Comparison of ENCODE assay signal across 6 cellular contexts in the genomic region with DNA sequence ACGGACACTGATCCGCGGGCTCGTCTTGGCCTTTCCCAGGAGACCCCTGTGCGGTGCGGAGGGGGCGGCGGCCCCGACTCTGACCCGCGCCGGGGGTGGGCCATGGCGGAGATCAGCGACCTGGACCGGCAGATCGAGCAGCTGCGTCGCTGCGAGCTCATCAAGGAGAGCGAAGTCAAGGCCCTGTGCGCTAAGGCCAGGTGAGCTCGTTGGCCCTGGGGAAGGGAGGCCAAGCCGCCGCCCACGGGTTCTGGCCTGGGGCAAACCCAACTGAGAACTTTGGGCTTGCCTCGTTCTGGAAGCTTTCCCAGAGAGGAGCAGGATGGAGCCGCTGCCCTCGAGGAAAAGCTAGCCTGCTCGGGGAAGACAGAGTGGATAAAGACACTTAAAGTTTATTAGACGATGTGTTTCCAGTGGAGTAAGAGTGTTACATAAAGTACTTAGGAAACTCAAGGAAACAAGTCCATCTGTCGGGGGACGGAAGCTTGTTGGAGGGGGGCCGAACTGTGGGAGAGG. TPM values are rescaled to one million over a fixed set of nuclear protein-coding genes. Genes with fewer than 3 reads are reported as not detected.
DNase-seq lines count a peak whose midpoint lies in the region; ATAC-seq and TF ChIP-seq lines count a peak whose summit lies in the region.

No MANE protein-coding gene starts in this region.

- H4K20me1 ChIP-seq in Loucy (ENCODE audit: insufficient read depth, low read length, poor library complexity, severe bottlenecking): peaks cover 32% of the 10 kb centered on the region

- no peak for TF ChIP-seq CTCF in Loucy (conservative IDR thresholded peaks at IDR 0.05; ENCODE audit: low read length)
- no peak for TF ChIP-seq CTCF in fibroblast of the aortic adventitia (IDR thresholded peaks at IDR 0.05; ENCODE audit: insufficient read depth, low read length)

- H3K4me3 ChIP-seq in Loucy (ENCODE audit: low read length, poor library complexity, severe bottlenecking) (peak overlapping the region; percentile 99), fibroblast of the aortic adventitia (ENCODE audit: low read depth, low read length) (peak overlapping the region; percentile 97), subcutaneous abdominal adipose tissue (ENCODE audit: low read depth in 1 of 5, low read length in 5 of 5) (peak overlapping the region; percentile 77 to 92 (median 83))

- H3K9ac ChIP-seq in Loucy (ENCODE audit: low read depth, low read length, poor library complexity, severe bottlenecking): peak overlapping the region; percentile 95
- peak overlapping the region; percentile 79 to 98 (median 84) for H3K9ac ChIP-seq in subcutaneous abdominal adipose tissue (ENCODE audit: low read length in 5 of 5)

- peak overlapping the region; percentile 97 for H3K4me2 ChIP-seq in Loucy (ENCODE audit: low read depth, low read length, poor library complexity, severe bottlenecking)

- peaks cover 76% of the 10 kb centered on the region for H3K79me2 ChIP-seq in Loucy (ENCODE audit: insufficient read depth, low read length)

- H3K27me3 ChIP-seq in Loucy (ENCODE audit: insufficient read depth, low read length, poor library complexity, severe bottlenecking): peaks cover 5% of the 10 kb centered on the region
- H3K27me3 ChIP-seq in subcutaneous abdominal adipose tissue (ENCODE audit: control insufficient read depth in 5 of 5, insufficient read depth in 4 of 5, low read length in 5 of 5): no peaks in the 10 kb centered on the region

- DNase-seq in fibroblast of the aortic adventitia (ENCODE audit: low read depth) (peak; percentile 31), SKM-1 (lab: John Stamatoyannopoulos, UW; ENCODE audit: unreplicated experiment) (no peak), NCI-H446 treated with DMSO at 0.1 percent for 48 hours (lab: John Stamatoyannopoulos, UW) (no peak)

- peaks cover 28% of the 10 kb centered on the region for H3K4me1 ChIP-seq in Loucy (ENCODE audit: insufficient read depth, low read length, poor library complexity, severe bottlenecking)
- H3K4me1 ChIP-seq in subcutaneous abdominal adipose tissue (ENCODE audit: control insufficient read depth in 5 of 5, insufficient read depth in 5 of 5, low read length in 5 of 5): peaks cover 7 to 31% (median 24%) of the 10 kb centered on the region in 5 donors

- peaks cover 6% of the 10 kb centered on the region; the same call in 1 of the 2 replicates for H3F3A ChIP-seq in Loucy (ENCODE audit: low read depth)

- peak overlapping the region; percentile 88 for H3K27ac ChIP-seq in subcutaneous abdominal adipose tissue (ENCODE audit: low read depth, low read length)

- H3K36me3 ChIP-seq in Loucy (ENCODE audit: insufficient read depth, low read length) (peaks cover 28% of the 10 kb centered on the region; the same call in 1 of the 2 replicates), subcutaneous abdominal adipose tissue (ENCODE audit: control insufficient read depth in 5 of 5, insufficient read depth in 5 of 5, low read length in 5 of 5) (peaks cover 0 to 53% (median 44%) of the 10 kb centered on the region in 5 donors)

- peak overlapping the region; percentile 58 for H2AFZ ChIP-seq in Loucy (ENCODE audit: low read length)

- H3K9me2 ChIP-seq in Loucy (replicated peaks; ENCODE audit: low read depth, low read length): no peaks in the 10 kb centered on the region

- peak; percentile 29 for ATAC-seq in GM19395 (IDR thresholded peaks at IDR 0.05; ENCODE audit: unreplicated experiment)

- H3K9me3 ChIP-seq in Loucy (ENCODE audit: insufficient read depth, low read depth, low read length) (no peaks in the 10 kb centered on the region), subcutaneous abdominal adipose tissue (ENCODE audit: control insufficient read depth in 5 of 5, low read length in 5 of 5) (no peaks in the 10 kb centered on the region)

RNA-seq across cellular contexts. Expression of a gene that starts 0.5 kb away (rescaled TPM):
- 70.8 and 154 TPM in 2 replicates for total RNA-seq in fibroblast of the aortic adventitia (ENCODE audit: low replicate concordance)

RNA-seq across cellular contexts. Expression of a gene that starts 10.8 kb away (rescaled TPM):
- 522 and 792 TPM in 2 replicates for total RNA-seq in fibroblast of the aortic adventitia (ENCODE audit: low replicate concordance)

RNA-seq across cellular contexts. Expression of a gene that starts 15.4 kb away (rescaled TPM):
- 0.09 and 0.16 TPM in 2 replicates for total RNA-seq in fibroblast of the aortic adventitia (ENCODE audit: low replicate concordance)

RNA-seq across cellular contexts. Expression of a gene that starts 19.7 kb away (rescaled TPM):
- total RNA-seq in fibroblast of the aortic adventitia (ENCODE audit: low replicate concordance): 15.8 and 19.8 TPM in 2 replicates

RNA-seq across cellular contexts. Expression of a gene that starts 37.0 kb away (rescaled TPM):
- 1.5 TPM in 2 replicates for total RNA-seq in fibroblast of the aortic adventitia (ENCODE audit: low replicate concordance)
